Comparison of ENCODE assay signal across 26 cellular contexts in the genomic region with DNA sequence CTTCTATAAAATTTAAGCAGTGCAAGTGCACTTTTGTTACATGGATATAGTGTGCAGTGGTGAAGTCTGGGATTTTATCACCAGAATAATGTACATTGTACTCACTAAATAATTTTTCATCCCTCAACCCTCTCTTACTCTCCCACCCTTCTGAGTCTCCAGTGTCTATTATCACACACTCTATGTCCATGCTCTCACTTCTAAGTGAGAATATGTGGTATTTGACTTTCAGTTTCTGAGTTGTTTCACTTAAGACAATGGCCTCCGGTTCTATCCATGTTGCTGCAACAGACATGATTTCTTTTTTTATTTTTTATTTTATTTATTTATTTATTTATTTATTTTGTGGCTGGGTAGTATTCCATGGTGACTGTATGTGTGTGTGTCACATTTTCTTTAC.
"Had no signal": no experiment of that assay in that cellular context is flagged by ENCODE, and none has a peak within 500 bp of the region (broad histone marks: within the 10 kb centered on the region; RNA-seq: fewer than 3 reads in every experiment).

No MANE protein-coding gene starts in this region.

- H3K4me2 ChIP-seq: SK-N-SH had no signal

- H3K4me3 ChIP-seq: MG63, Peyer's patch, SJSA1 had no signal

- H3K4me1 ChIP-seq: Peyer's patch, SJSA1 had no signal

- DNase-seq: Kasumi-1; MG63; MV-4-11; NCI-H1092; NCI-H1105; NCI-H1417 treated with DMSO at 0.1 percent for 48 hours; NCI-H1436 treated with DMSO at 0.1 percent for 48 hours; NCI-H1694 treated with DMSO at 0.1 percent for 48 hours; NCI-H187 treated with DMSO at 0.1 percent for 48 hours; NCI-H2029; NCI-H2081; NCI-H2227 treated with DMSO at 0.1 percent for 48 hours; NCI-H510A; NCI-H69; NCI-H748 treated with DMSO at 0.1 percent for 48 hours; NCI-H82; NK-92 treated with Interleukin-12 subunit alpha and Interleukin-12 subunit beta, amount 100 ng/mL, for 24 hours; OCI-M1; PC-3; Peyer's patch; Right ventricle myocardium superior; RPMI8226; SHP77 treated with DMSO at 0.1 percent for 48 hours; SK-N-SH; SW 1271 had no signal

- ATAC-seq: PC-3 had no signal

- H3K9me2 ChIP-seq: SK-N-SH had no signal

- H3K27me3 ChIP-seq: MG63, Peyer's patch, SJSA1 had no signal

- H3K9ac ChIP-seq: SK-N-SH had no signal

- H3K27ac ChIP-seq: Peyer's patch, SJSA1 had no signal

- H3K36me3 ChIP-seq: MG63, Peyer's patch, SJSA1 had no signal

- H3K9me3 ChIP-seq: MG63, Peyer's patch, SJSA1 had no signal
